ENCODE assay signal across 12 cellular contexts in the genomic region with DNA sequence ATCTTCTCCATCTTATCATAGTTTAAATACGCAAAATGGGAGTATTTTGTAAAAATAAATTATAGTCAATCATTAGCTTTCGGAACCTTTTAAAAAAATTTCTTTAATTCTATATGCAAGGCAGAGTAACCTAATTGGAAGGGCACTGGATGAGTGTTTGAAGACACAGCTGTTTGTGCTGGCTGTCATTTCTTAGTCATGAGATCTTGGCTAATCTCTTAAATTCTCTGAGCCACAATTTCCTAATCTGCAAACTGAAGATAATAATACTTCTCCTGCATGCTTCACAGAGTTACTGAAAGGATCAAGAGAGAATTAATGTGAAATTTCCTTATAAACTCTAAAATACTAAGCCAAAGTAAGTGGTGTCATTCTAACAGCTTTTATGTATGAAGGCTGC.
"Had no signal": no experiment of that assay in that cellular context is flagged by ENCODE, and none has a peak within 500 bp of the region (broad histone marks: within the 10 kb centered on the region; RNA-seq: fewer than 3 reads in every experiment).

No MANE protein-coding gene starts in this region.

- H3K4me3 ChIP-seq: gastrocnemius medialis, pancreas, testis, upper lobe of right lung had no signal

- H3K9me3 ChIP-seq: gastrocnemius medialis, pancreas, testis, upper lobe of right lung had no signal

- FAIRE-seq: pancreas had no signal

- H3K27me3 ChIP-seq: gastrocnemius medialis, pancreas, testis, upper lobe of right lung had no signal

- H3K27ac ChIP-seq: gastrocnemius medialis, pancreas, testis, upper lobe of right lung had no signal

- H3K4me1 ChIP-seq: gastrocnemius medialis, pancreas, testis, upper lobe of right lung had no signal

- ATAC-seq: esophagus mucosa; gastrocnemius medialis; pancreas; stimulated activated naive CD8-positive, alpha-beta T cell treated with anti-CD3 and anti-CD28 coated beads, Interleukin-15, amount 100 ng/mL, for 72 hours; upper lobe of right lung had no signal

- DNase-seq: activated B cell treated with CpG ODN at 0.5 μM for 24 hours; activated CD4-positive, alpha-beta T cell treated with anti-CD3 and anti-CD28 coated beads, Interleukin-2, amount 10 ng/mL, durations not matched to agents 24 days and 14 days; activated naive CD4-positive, alpha-beta T cell; dermis blood vessel endothelial cell; gastrocnemius medialis; pancreas; stimulated activated CD4-positive, alpha-beta T cell treated with anti-CD3 and anti-CD28 coated beads, Interleukin-15, amount 100 ng/mL, for 24 hours; stimulated activated CD4-positive, alpha-beta T cell treated with anti-CD3 and anti-CD28 coated beads, Interleukin-4, amount 100 ng/mL, for 24 hours; stimulated activated naive CD8-positive, alpha-beta T cell treated with anti-CD3 and anti-CD28 coated beads, Interleukin-15, amount 100 ng/mL, for 72 hours; testis; upper lobe of right lung had no signal

- H3K36me3 ChIP-seq: gastrocnemius medialis, pancreas, upper lobe of right lung had no signal
